2 cellular contexts compared by ENCODE assay signal in genomic region chr14:57259672-57260071, GRCh38.
TF ChIP-seq lines count a peak whose summit lies in the region.

No MANE protein-coding gene starts in this region.

TF ChIP-seq in K562, 482 proteins besides CTCF, POLR2A, EP300 and RAD21:
- TF ChIP-seq ZBTB7A (IDR thresholded peaks at IDR 0.05; ENCODE audit: borderline replicate concordance, control insufficient read depth, low read depth, low read length), result 0 out of 2 replicates have a peak, but pooled peaks have one; percentile 27
- TF ChIP-seq MNT (conservative IDR thresholded peaks at IDR 0.05), result 0 out of 4 replicates have a peak, but pooled peaks of 1 of the 2 experiments have one; percentile 1
- TF ChIP-seq HEY1 (CRISPR knock-in tag; IDR thresholded peaks at IDR 0.05; ENCODE audit: borderline replicate concordance), result no peak

TF ChIP-seq in HEK293T, 16 proteins besides CTCF, POLR2A, EP300 and RAD21:
- TF ChIP-seq FOXK2 (IDR thresholded peaks at IDR 0.05) (no peak), TARDBP (IDR thresholded peaks at IDR 0.05) (no peak), NFRKB (IDR thresholded peaks at IDR 0.05) (no peak)
